17 cellular contexts compared by ENCODE assay signal in the genomic region with DNA sequence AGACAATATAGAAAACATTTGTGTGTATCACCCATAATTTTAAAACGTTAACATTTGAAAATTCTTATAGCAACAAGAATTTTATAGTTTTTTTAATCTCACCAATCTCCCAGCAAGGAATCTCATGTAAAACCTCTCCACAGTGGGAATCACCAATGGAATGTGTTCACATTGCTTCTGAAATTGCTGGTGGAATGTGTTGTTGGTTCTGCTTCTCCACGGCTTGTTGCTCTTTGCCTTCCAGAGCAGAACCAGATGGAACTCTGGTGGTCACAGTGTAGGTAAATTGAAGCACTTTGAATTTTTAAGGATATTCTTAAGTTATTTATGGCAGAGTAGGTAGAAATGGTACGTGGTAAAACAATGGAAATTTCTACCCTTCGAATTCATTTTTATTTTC.
"Had no signal": no experiment of that assay in that cellular context is flagged by ENCODE, and none has a peak within 500 bp of the region (broad histone marks: within the 10 kb centered on the region; RNA-seq: fewer than 3 reads in every experiment).

No MANE protein-coding gene starts in this region.

- DNase-seq: activated CD4-positive, alpha-beta memory T cell treated with anti-CD3 and anti-CD28 coated beads, Interleukin-2, amount 10 ng/mL, durations not matched to agents 7 days and 5 days; activated CD4-positive, alpha-beta T cell treated with anti-CD3 and anti-CD28 coated beads for 36 hours; activated gamma-delta T cell treated with Interleukin-2 at 50 U/mL for 16 hours; activated naive CD8-positive, alpha-beta T cell treated with anti-CD3 and anti-CD28 coated beads, Interleukin-2, amount 10 ng/mL, durations not matched to agents 7 days and 5 days; activated T-cell treated with anti-CD3 and anti-CD28 coated beads, Interleukin-2, amount 50 U/mL, for 48 hours; central memory CD4-positive, alpha-beta T cell; dermis blood vessel endothelial cell; endodermal cell; erythroblast; left colon; natural killer cell; right cardiac atrium; spleen; stimulated activated CD4-positive, alpha-beta T cell treated with anti-CD3 and anti-CD28 coated beads, Interleukin-2, amount 100 ng/mL, for 24 hours; stimulated activated naive CD4-positive, alpha-beta T cell; substantia nigra had no signal

- H3K4me3 ChIP-seq: ascending aorta, spleen had no signal

- ATAC-seq: activated CD4-positive, alpha-beta T cell treated with anti-CD3 and anti-CD28 coated beads for 36 hours; left colon; natural killer cell; right cardiac atrium had no signal
